In the genomic region with DNA sequence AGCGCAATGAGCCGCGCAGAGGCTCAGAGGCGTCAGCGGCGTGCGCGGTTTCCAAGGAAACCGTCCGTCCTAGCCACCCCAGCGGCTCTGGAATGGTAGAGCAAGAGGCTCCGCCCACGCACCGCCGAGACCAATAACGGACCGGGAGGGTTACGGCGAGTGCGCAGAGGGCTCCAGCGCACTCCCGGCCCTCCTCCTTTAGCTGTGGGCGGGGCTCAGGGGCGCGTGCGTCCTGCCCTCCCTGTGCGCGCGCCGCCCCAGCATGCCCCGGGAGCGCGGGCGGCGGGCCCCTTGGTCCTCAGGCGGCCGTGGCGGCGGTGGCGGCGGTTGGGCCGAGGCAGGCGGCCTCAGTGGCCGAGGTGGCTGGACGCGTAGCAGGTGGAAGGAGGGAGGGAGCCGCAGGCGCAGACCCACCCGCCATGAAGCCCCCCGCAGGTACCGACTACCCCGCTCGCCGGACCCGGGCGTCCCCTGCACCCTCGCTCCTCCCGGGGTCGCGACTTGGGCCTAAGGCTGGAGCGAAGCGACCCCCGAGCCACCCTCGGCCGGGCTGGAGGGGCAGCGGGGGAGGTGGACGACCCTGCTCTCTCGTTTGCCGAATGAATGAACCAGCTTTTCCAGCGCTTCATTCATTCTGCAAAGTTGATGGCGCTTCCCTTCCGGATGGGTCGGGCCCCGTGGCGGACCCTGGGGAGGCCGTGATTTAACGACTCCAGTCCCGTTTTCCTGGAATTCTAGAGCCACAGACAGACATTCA, we compare ENCODE assay signal across 8 cellular contexts. TPM values are rescaled to one million over a fixed set of nuclear protein-coding genes. Genes with fewer than 3 reads are reported as not detected.
DNase-seq lines count a peak whose midpoint lies in the region; ATAC-seq and TF ChIP-seq lines count a peak whose summit lies in the region.

A gene (plus strand): TSS at position 260 of the 757 bp plus-strand sequence. CDS start 160 bp downstream, at position 420.

- H3K27me3 Mint-ChIP-seq in activated naive CD4-positive, alpha-beta T cell treated with anti-CD3 and anti-CD28 coated beads, Interleukin-2, amount 50 U/mL, for 24 hours: no peaks in the 10 kb centered on the region

- no peaks in the 10 kb centered on the region for H3K36me3 Mint-ChIP-seq in activated naive CD4-positive, alpha-beta T cell treated with anti-CD3 and anti-CD28 coated beads, Interleukin-2, amount 50 U/mL, for 24 hours

- no peaks in the 10 kb centered on the region for H3K27me3 ChIP-seq in suprapubic skin

- H3K9me3 Mint-ChIP-seq in activated naive CD4-positive, alpha-beta T cell treated with anti-CD3 and anti-CD28 coated beads, Interleukin-2, amount 50 U/mL, for 24 hours: no peaks in the 10 kb centered on the region

- WGBS in suprapubic skin: under 1% methylated on average over 33 of the region's 78 CpGs

- ATAC-seq in HG02571 (IDR thresholded peaks at IDR 0.05; ENCODE audit: unreplicated experiment): peak; percentile 46
- peak; percentile 93 for ATAC-seq in SK-N-SH treated with all-trans-retinoic acid at 6 μM for 48 hours

- peaks cover 58% of the 10 kb centered on the region for H3K4me1 ChIP-seq in suprapubic skin

- H3K4me1 Mint-ChIP-seq in activated naive CD4-positive, alpha-beta T cell treated with anti-CD3 and anti-CD28 coated beads, Interleukin-2, amount 50 U/mL, for 24 hours: peaks cover 48% of the 10 kb centered on the region

- H3K27ac ChIP-seq in suprapubic skin: peak within 1 kb of the TSS; percentile 61

- TF ChIP-seq CTCF in suprapubic skin (IDR thresholded peaks at IDR 0.05): no peak

- DNase-seq in GM04503 (ENCODE audit: low read depth) (peak; percentile 89), NCI-H1092 (lab: John Stamatoyannopoulos, UW) (peak; percentile 99), globus pallidus (ENCODE audit: low spot score) (peak; percentile 98), nucleus accumbens (lab: John Stamatoyannopoulos, UW) (peak; percentile 54 to 99 (median 95)), suprapubic skin (ENCODE audit: low spot score in 2 of 2) (peak; percentile 99)

- H3K27ac Mint-ChIP-seq in activated naive CD4-positive, alpha-beta T cell treated with anti-CD3 and anti-CD28 coated beads, Interleukin-2, amount 50 U/mL, for 24 hours: peak within 1 kb of the TSS; percentile 51

- no peak for TF ChIP-seq POLR2A in suprapubic skin (IDR thresholded peaks at IDR 0.05)

- H3K4me3 Mint-ChIP-seq in activated naive CD4-positive, alpha-beta T cell treated with anti-CD3 and anti-CD28 coated beads, Interleukin-2, amount 50 U/mL, for 24 hours: peak within 1 kb of the TSS; percentile 97

- no peaks in the 10 kb centered on the region for H3K9me3 ChIP-seq in suprapubic skin

- no peak for TF ChIP-seq EP300 in suprapubic skin (IDR thresholded peaks at IDR 0.05)

- peak within 1 kb of the TSS; percentile 97 for H3K4me3 ChIP-seq in suprapubic skin

- peaks cover 7% of the 10 kb centered on the region for H3K36me3 ChIP-seq in suprapubic skin

TF ChIP-seq in SK-N-SH treated with all-trans-retinoic acid at 6 μM for 48 hours, 23 proteins besides CTCF, POLR2A, EP300 and RAD21:
- TF ChIP-seq ZNF8 (CRISPR knock-in tag; IDR thresholded peaks at IDR 0.05) (no peak), GLIS3 (CRISPR knock-in tag; IDR thresholded peaks at IDR 0.05) (no peak), TOX (CRISPR knock-in tag; IDR thresholded peaks at IDR 0.05; ENCODE audit: borderline replicate concordance) (no peak), ISL1 (CRISPR knock-in tag; IDR thresholded peaks at IDR 0.05) (no peak), SNAI2 (CRISPR knock-in tag; IDR thresholded peaks at IDR 0.05) (no peak), PPARA (CRISPR knock-in tag; IDR thresholded peaks at IDR 0.05; ENCODE audit: borderline replicate concordance) (no peak), ZFP3 (CRISPR knock-in tag; IDR thresholded peaks at IDR 0.05) (no peak)
- TF ChIP-seq, protein P1, sequence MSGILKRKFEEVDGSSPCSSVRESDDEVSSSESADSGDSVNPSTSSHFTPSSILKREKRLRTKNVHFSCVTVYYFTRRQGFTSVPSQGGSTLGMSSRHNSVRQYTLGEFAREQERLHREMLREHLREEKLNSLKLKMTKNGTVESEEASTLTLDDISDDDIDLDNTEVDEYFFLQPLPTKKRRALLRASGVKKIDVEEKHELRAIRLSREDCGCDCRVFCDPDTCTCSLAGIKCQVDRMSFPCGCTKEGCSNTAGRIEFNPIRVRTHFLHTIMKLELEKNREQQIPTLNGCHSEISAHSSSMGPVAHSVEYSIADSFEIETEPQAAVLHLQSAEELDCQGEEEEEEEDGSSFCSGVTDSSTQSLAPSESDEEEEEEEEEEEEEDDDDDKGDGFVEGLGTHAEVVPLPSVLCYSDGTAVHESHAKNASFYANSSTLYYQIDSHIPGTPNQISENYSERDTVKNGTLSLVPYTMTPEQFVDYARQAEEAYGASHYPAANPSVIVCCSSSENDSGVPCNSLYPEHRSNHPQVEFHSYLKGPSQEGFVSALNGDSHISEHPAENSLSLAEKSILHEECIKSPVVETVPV (CRISPR knock-in tag; IDR thresholded peaks at IDR 0.05): no peak

RNA-seq across cellular contexts. Expression of the gene that starts here (rescaled TPM):
- total RNA-seq in suprapubic skin: 10 to 100 TPM; 31.6 to 55.0 (median 41.4) TPM

Comparison
In these comparisons a context has a peak if more than half of its experiments do, and no peak if none do; other contexts are left out.
1. Peak in every context shown above with its lines: DNase-seq, ATAC-seq, H3K4me3 ChIP-seq and H3K27ac ChIP-seq.